In the genomic region with DNA sequence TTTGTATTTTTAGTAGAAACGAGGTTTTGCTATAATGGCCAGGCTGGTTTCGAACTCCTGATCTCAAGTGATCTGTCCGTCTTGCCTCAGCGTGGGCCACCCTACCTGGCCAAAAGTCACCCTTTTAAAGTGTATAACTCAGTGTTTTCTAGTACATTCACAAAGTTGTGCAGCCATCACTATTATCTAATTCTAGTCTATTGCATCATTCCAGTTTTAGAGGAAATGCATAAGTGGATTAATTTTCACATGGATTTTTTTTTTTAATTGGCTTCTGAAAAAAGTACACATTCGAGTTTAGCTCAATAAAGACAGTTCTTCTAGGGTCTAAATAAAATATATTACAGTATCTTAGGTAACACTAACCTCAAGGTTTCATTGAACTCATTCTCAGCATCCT, we compare ENCODE assay signal across 30 cellular contexts. TPM values are rescaled to one million over a fixed set of nuclear protein-coding genes. Genes with fewer than 3 reads are reported as not detected.
"Had no signal": no experiment of that assay in that cellular context is flagged by ENCODE, and none has a peak within 500 bp of the region (broad histone marks: within the 10 kb centered on the region; RNA-seq: fewer than 3 reads in every experiment).

No MANE protein-coding gene starts in this region.

- H3K36me3 ChIP-seq: colonic mucosa, esophagus squamous epithelium, gastrocnemius medialis, heart right ventricle, left lung, lower lobe of right lung had no signal

- H3K36me3 Mint-ChIP-seq: naive B cell had no signal

- H3K4me3 Mint-ChIP-seq: dendritic cell treated with granulocyte-macrophage colony-stimulating factor and Interleukin-4, amounts not matched to agents 40 ng/mL and 50 ng/mL, for 4 days; effector memory CD8-positive, alpha-beta T cell; endodermal cell; mesothelial cell of epicardium; naive B cell had no signal

- H3K27ac ChIP-seq: colonic mucosa, epithelial cell of prostate, esophagus squamous epithelium, gastrocnemius medialis, heart right ventricle, left lung, lower lobe of right lung had no signal

- H3K27ac Mint-ChIP-seq: dendritic cell treated with granulocyte-macrophage colony-stimulating factor and Interleukin-4, amounts not matched to agents 40 ng/mL and 50 ng/mL, for 4 days; effector memory CD8-positive, alpha-beta T cell; endodermal cell; mesothelial cell of epicardium; naive B cell had no signal

- DNase-seq: colonic mucosa; cortex of kidney; effector CD8-positive, alpha-beta T cell; effector memory CD8-positive, alpha-beta T cell; endodermal cell; erythroblast; esophagus squamous epithelium; foreskin fibroblast; foreskin melanocyte; gastrocnemius medialis; glutamatergic neuron; head of caudate nucleus; heart right ventricle; hippocampal formation; left cardiac atrium; left lung; left ventricle myocardium superior; lower lobe of right lung; mesenchymal stem cell; mucosa of descending colon; naive B cell had no signal

- H3K9me3 ChIP-seq: colonic mucosa, esophagus squamous epithelium, gastrocnemius medialis, heart right ventricle, left lung, lower lobe of right lung, mucosa of descending colon had no signal

- H3K27me3 ChIP-seq: colonic mucosa, esophagus squamous epithelium, gastrocnemius medialis, heart right ventricle, left lung had no signal

- H3K4me1 ChIP-seq: colonic mucosa had no signal

- ATAC-seq: effector memory CD8-positive, alpha-beta T cell; esophagus mucosa; gastrocnemius medialis; heart right ventricle; left cardiac atrium; left lung; left ventricle myocardium superior; lower lobe of right lung; mucosa of descending colon had no signal

- FAIRE-seq: endometrium, islet of Langerhans, keratinocyte had no signal

- H3K27me3 Mint-ChIP-seq: dendritic cell treated with granulocyte-macrophage colony-stimulating factor and Interleukin-4, amounts not matched to agents 40 ng/mL and 50 ng/mL, for 4 days; effector memory CD8-positive, alpha-beta T cell had no signal

- H3K9me3 Mint-ChIP-seq: dendritic cell treated with granulocyte-macrophage colony-stimulating factor and Interleukin-4, amounts not matched to agents 40 ng/mL and 50 ng/mL, for 4 days; effector memory CD8-positive, alpha-beta T cell; endodermal cell; naive B cell had no signal

- H3K4me3 ChIP-seq: colonic mucosa, esophagus squamous epithelium, gastrocnemius medialis, heart right ventricle, left lung, lower lobe of right lung, mucosa of descending colon had no signal

RNA-seq across cellular contexts. Expression of gene DEPDC4, which starts 3.7 kb away (rescaled TPM):
- total RNA-seq: gastrocnemius medialis, lower leg skin, myocyte had no signal
